In genomic region chr9:5644522-5644921, GRCh38 we compare ENCODE assay signal across 23 cellular contexts. TPM values are rescaled to one million over a fixed set of nuclear protein-coding genes. Genes with fewer than 3 reads are reported as not detected.
DNase-seq lines count a peak whose midpoint lies in the region; TF ChIP-seq lines count a peak whose summit lies in the region.
"Had no signal": no experiment of that assay in that cellular context is flagged by ENCODE, and none has a peak within 500 bp of the region (broad histone marks: within the 10 kb centered on the region; RNA-seq: fewer than 3 reads in every experiment).

No MANE protein-coding gene starts in this region.

- TF ChIP-seq CTCF in smooth muscle cell (IDR thresholded peaks at IDR 0.05; ENCODE audit: borderline replicate concordance, insufficient read depth, poor library complexity, severe bottlenecking) (no peak), transverse colon (IDR thresholded peaks at IDR 0.05) (no peak), left ventricle myocardium inferior (IDR thresholded peaks at IDR 0.05; ENCODE audit: borderline replicate concordance) (no peak)

- in situ Hi-C loops in transverse colon (cut with MboI; ENCODE audit: low pct_ligation_motif_present in 1 of 4, low pct_unique_long_range_greater_than_20kb in 1 of 4, low sequenced_read_pairs in 3 of 4) = loop anchor here in 1 of 4 donors (10.0 kb wide), 1 partner anchor 60 kb away; no protein-coding TSS in a partner anchor

- H3K27ac Mint-ChIP-seq in activated naive CD4-positive, alpha-beta T cell treated with anti-CD3 and anti-CD28 coated beads, Interleukin-2, amount 50 U/mL, for 24 hours = peak overlapping the region; percentile 91
- H3K27ac Mint-ChIP-seq in activated naive CD4-positive, alpha-beta T cell treated with anti-CD3 and anti-CD28 coated beads for 36 hours = no peak overlapping the region
- peak overlapping the region; percentile 47 for H3K27ac Mint-ChIP-seq in activated T-helper 1 cell treated with anti-CD3 and anti-CD28 coated beads, Interleukin-12 subunit alpha, Interleukin-12 subunit beta, Interleukin-2, Interleukin-4 antibody, amounts not matched to agents 30 ng/mL and 10 ng/mL and 1 ng/mL, durations not matched to agents 14 hours and 24 hours and 36 hours
- H3K27ac Mint-ChIP-seq: dendritic cell treated with granulocyte-macrophage colony-stimulating factor and Interleukin-4, amounts not matched to agents 40 ng/mL and 50 ng/mL, for 4 days had no signal

- peaks cover 47% of the 10 kb centered on the region for H3K36me3 Mint-ChIP-seq in activated naive CD4-positive, alpha-beta T cell treated with anti-CD3 and anti-CD28 coated beads, Interleukin-2, amount 50 U/mL, for 24 hours
- peaks cover 39% of the 10 kb centered on the region for H3K36me3 Mint-ChIP-seq in activated naive CD4-positive, alpha-beta T cell treated with anti-CD3 and anti-CD28 coated beads for 36 hours (ENCODE audit: low read depth)
- peaks cover 27% of the 10 kb centered on the region for H3K36me3 Mint-ChIP-seq in activated T-helper 1 cell treated with anti-CD3 and anti-CD28 coated beads, Interleukin-12 subunit alpha, Interleukin-12 subunit beta, Interleukin-2, Interleukin-4 antibody, amounts not matched to agents 30 ng/mL and 10 ng/mL and 1 ng/mL, durations not matched to agents 14 hours and 24 hours and 36 hours (ENCODE audit: low read depth)

- 67% methylated on average over 2 of the region's 2 CpGs for WGBS in smooth muscle cell (ENCODE audit: low lambda C conversion rate)
- 65 to 80% methylated on average over 2 of the region's 2 CpGs for WGBS in transverse colon (ENCODE audit: low coverage in 1 of 2), 2 donors

- H3K4me3 ChIP-seq in smooth muscle cell (no peak overlapping the region), transverse colon (no peak overlapping the region), left ventricle myocardium inferior (no peak overlapping the region)
- H3K4me3 ChIP-seq: SJCRH30 had no signal

- peaks cover 86% of the 10 kb centered on the region for H3K79me2 ChIP-seq in smooth muscle cell (ENCODE audit: low read depth)

- TF ChIP-seq POLR2A in transverse colon (IDR thresholded peaks at IDR 0.05) = no peak

- H2AFZ ChIP-seq in smooth muscle cell (ENCODE audit: low read depth) = no peak overlapping the region

- H3K27me3 Mint-ChIP-seq in activated naive CD4-positive, alpha-beta T cell treated with anti-CD3 and anti-CD28 coated beads, Interleukin-2, amount 50 U/mL, for 24 hours = no peaks in the 10 kb centered on the region
- H3K27me3 Mint-ChIP-seq in activated naive CD4-positive, alpha-beta T cell treated with anti-CD3 and anti-CD28 coated beads for 36 hours (ENCODE audit: low read depth) = no peaks in the 10 kb centered on the region
- no peaks in the 10 kb centered on the region for H3K27me3 Mint-ChIP-seq in activated T-helper 1 cell treated with anti-CD3 and anti-CD28 coated beads, Interleukin-12 subunit alpha, Interleukin-12 subunit beta, Interleukin-2, Interleukin-4 antibody, amounts not matched to agents 30 ng/mL and 10 ng/mL and 1 ng/mL, durations not matched to agents 14 hours and 24 hours and 36 hours (ENCODE audit: insufficient read depth)
- H3K27me3 Mint-ChIP-seq: dendritic cell treated with granulocyte-macrophage colony-stimulating factor and Interleukin-4, amounts not matched to agents 40 ng/mL and 50 ng/mL, for 4 days; T-cell had no signal

- H3K27me3 ChIP-seq in smooth muscle cell (ENCODE audit: low read depth) (no peaks in the 10 kb centered on the region), transverse colon (no peaks in the 10 kb centered on the region), left ventricle myocardium inferior (ENCODE audit: low read depth) (no peaks in the 10 kb centered on the region)
- H3K27me3 ChIP-seq: SJCRH30 had no signal

- peaks cover 39% of the 10 kb centered on the region for H3K9me3 Mint-ChIP-seq in activated naive CD4-positive, alpha-beta T cell treated with anti-CD3 and anti-CD28 coated beads, Interleukin-2, amount 50 U/mL, for 24 hours
- H3K9me3 Mint-ChIP-seq in activated naive CD4-positive, alpha-beta T cell treated with anti-CD3 and anti-CD28 coated beads for 36 hours = peaks cover 37% of the 10 kb centered on the region
- H3K9me3 Mint-ChIP-seq in activated T-helper 1 cell treated with anti-CD3 and anti-CD28 coated beads, Interleukin-12 subunit alpha, Interleukin-12 subunit beta, Interleukin-2, Interleukin-4 antibody, amounts not matched to agents 30 ng/mL and 10 ng/mL and 1 ng/mL, durations not matched to agents 14 hours and 24 hours and 36 hours = peaks cover 47% of the 10 kb centered on the region

- H3K4me1 Mint-ChIP-seq in activated naive CD4-positive, alpha-beta T cell treated with anti-CD3 and anti-CD28 coated beads, Interleukin-2, amount 50 U/mL, for 24 hours = peaks cover 69% of the 10 kb centered on the region
- H3K4me1 Mint-ChIP-seq in activated naive CD4-positive, alpha-beta T cell treated with anti-CD3 and anti-CD28 coated beads for 36 hours (ENCODE audit: low read depth) = peaks cover 43% of the 10 kb centered on the region
- H3K4me1 Mint-ChIP-seq in activated T-helper 1 cell treated with anti-CD3 and anti-CD28 coated beads, Interleukin-12 subunit alpha, Interleukin-12 subunit beta, Interleukin-2, Interleukin-4 antibody, amounts not matched to agents 30 ng/mL and 10 ng/mL and 1 ng/mL, durations not matched to agents 14 hours and 24 hours and 36 hours (ENCODE audit: low read depth) = peaks cover 22% of the 10 kb centered on the region

- H3K4me2 ChIP-seq in smooth muscle cell = peak overlapping the region; percentile 47

- no peak overlapping the region for H3K9ac ChIP-seq in smooth muscle cell (ENCODE audit: low read depth)

- no peaks in the 10 kb centered on the region for H3F3A ChIP-seq in smooth muscle cell (ENCODE audit: low read depth)

- H3K27ac ChIP-seq in smooth muscle cell (ENCODE audit: low read depth) (no peak overlapping the region), transverse colon (no peak overlapping the region), left ventricle myocardium inferior (replicated peaks) (no peak overlapping the region)
- H3K27ac ChIP-seq: C4-2B, SJCRH30 had no signal

- CTCF ChIA-PET in activated naive CD4-positive, alpha-beta T cell treated with anti-CD3 and anti-CD28 coated beads for 36 hours (lab: Charles Lee) = no interaction called here

- no peaks in the 10 kb centered on the region for H3K9me3 ChIP-seq in smooth muscle cell (replicated peaks; ENCODE audit: low read depth)
- H3K9me3 ChIP-seq in transverse colon = peaks cover 6 to 7% of the 10 kb centered on the region in 2 donors
- H3K9me3 ChIP-seq in left ventricle myocardium inferior (replicated peaks) = peaks cover 44% of the 10 kb centered on the region
- H3K9me3 ChIP-seq: SJCRH30 had no signal

- intact Hi-C loops in activated naive CD4-positive, alpha-beta T cell treated with anti-CD3 and anti-CD28 coated beads for 36 hours (cut with micrococcal nuclease) = loop anchor here (1.0 kb wide), 1 partner anchor 266 kb away; no protein-coding TSS in a partner anchor
- intact Hi-C loops in activated T-helper 1 cell treated with anti-CD3 and anti-CD28 coated beads, Interleukin-12 subunit alpha, Interleukin-12 subunit beta, Interleukin-2, Interleukin-4 antibody, amounts not matched to agents 30 ng/mL and 10 ng/mL and 1 ng/mL, durations not matched to agents 14 hours and 24 hours and 36 hours (cut with micrococcal nuclease) = no loop called here
- intact Hi-C loops in transverse colon (cut with DNase I; ENCODE audit: low total_unique reads) = no loop called here
- intact Hi-C loops in left ventricle myocardium inferior (cut with micrococcal nuclease) = no loop called here

- no peak for DNase-seq in activated naive CD4-positive, alpha-beta T cell treated with anti-CD3 and anti-CD28 coated beads for 36 hours
- peak; percentile 67 for DNase-seq in HCEC 1CT
- no peak for DNase-seq in activated T-helper 1 cell treated with anti-CD3 and anti-CD28 coated beads, Interleukin-12 subunit alpha, Interleukin-12 subunit beta, Interleukin-2, Interleukin-4 antibody, amounts not matched to agents 30 ng/mL and 10 ng/mL and 1 ng/mL, durations not matched to agents 14 hours and 24 hours and 36 hours (ENCODE audit: low spot score)
- no peak for DNase-seq in smooth muscle cell (lab: John Stamatoyannopoulos, UW; ENCODE audit: unreplicated experiment)
- DNase-seq in transverse colon = no peak
- no peak for DNase-seq in left ventricle myocardium inferior
- no peak for DNase-seq in NCI-H69 (lab: John Stamatoyannopoulos, UW)
- DNase-seq: activated naive CD4-positive, alpha-beta T cell; aorta; Calu3; central memory CD4-positive, alpha-beta T cell; NCI-H146; NCI-H510A treated with DMSO at 0.1 percent for 48 hours; right cardiac atrium; SJCRH30; stimulated activated CD4-positive, alpha-beta T cell treated with anti-CD3 and anti-CD28 coated beads, Interleukin-12 subunit alpha, Interleukin-12 subunit beta, amount 100 ng/mL, for 4 hours; stimulated activated CD4-positive, alpha-beta T cell treated with anti-CD3 and anti-CD28 coated beads, Interleukin-4, amount 100 ng/mL, for 24 hours; stimulated activated naive CD4-positive, alpha-beta T cell treated with Interleukin-2 at 50 U/mL for 16 hours; T-cell had no signal

- no peak for TF ChIP-seq EP300 in transverse colon (IDR thresholded peaks at IDR 0.05; ENCODE audit: low read depth)

- peaks cover 86% of the 10 kb centered on the region for H4K20me1 ChIP-seq in smooth muscle cell (ENCODE audit: low read depth)

- H3K36me3 ChIP-seq in smooth muscle cell (ENCODE audit: low read depth) (no peaks in the 10 kb centered on the region), transverse colon (no peaks in the 10 kb centered on the region), left ventricle myocardium inferior (peaks cover 9% of the 10 kb centered on the region)

- H3K4me1 ChIP-seq in smooth muscle cell (ENCODE audit: low read depth) (peaks cover 8% of the 10 kb centered on the region), transverse colon (peaks cover 0 to 26% (median 0%) of the 10 kb centered on the region in 4 donors), left ventricle myocardium inferior (peaks cover 29% of the 10 kb centered on the region)
- H3K4me1 ChIP-seq: SJCRH30 had no signal

- H3K4me3 Mint-ChIP-seq in activated naive CD4-positive, alpha-beta T cell treated with anti-CD3 and anti-CD28 coated beads, Interleukin-2, amount 50 U/mL, for 24 hours = no peak overlapping the region
- no peak overlapping the region for H3K4me3 Mint-ChIP-seq in activated naive CD4-positive, alpha-beta T cell treated with anti-CD3 and anti-CD28 coated beads for 36 hours
- no peak overlapping the region for H3K4me3 Mint-ChIP-seq in activated T-helper 1 cell treated with anti-CD3 and anti-CD28 coated beads, Interleukin-12 subunit alpha, Interleukin-12 subunit beta, Interleukin-2, Interleukin-4 antibody, amounts not matched to agents 30 ng/mL and 10 ng/mL and 1 ng/mL, durations not matched to agents 14 hours and 24 hours and 36 hours
- H3K4me3 Mint-ChIP-seq: dendritic cell treated with granulocyte-macrophage colony-stimulating factor and Interleukin-4, amounts not matched to agents 40 ng/mL and 50 ng/mL, for 4 days; neural crest cell; T-cell had no signal

RNA-seq across cellular contexts. Expression of gene RIC1, which starts 15.6 kb away (rescaled TPM):
- total RNA-seq in activated naive CD4-positive, alpha-beta T cell treated with anti-CD3 and anti-CD28 coated beads for 36 hours = 10 to 100 TPM; 14.5 to 16.4 TPM
- total RNA-seq in activated T-helper 1 cell treated with anti-CD3 and anti-CD28 coated beads, Interleukin-12 subunit alpha, Interleukin-12 subunit beta, Interleukin-2, Interleukin-4 antibody, amounts not matched to agents 30 ng/mL and 10 ng/mL and 1 ng/mL, durations not matched to agents 14 hours and 24 hours and 36 hours = 20.9 and 22.3 TPM in 2 replicates
- total RNA-seq in smooth muscle cell (52.4 and 54.0 TPM in 2 replicates), transverse colon (10 to 100 TPM; 22.5 to 93.9 (median 42.8) TPM), left ventricle myocardium inferior (7.1 TPM)
- 9.9 and 11.1 TPM in 2 replicates for polyA plus RNA-seq in smooth muscle cell
